ENCODE assay signal across 19 cellular contexts in the genomic region with DNA sequence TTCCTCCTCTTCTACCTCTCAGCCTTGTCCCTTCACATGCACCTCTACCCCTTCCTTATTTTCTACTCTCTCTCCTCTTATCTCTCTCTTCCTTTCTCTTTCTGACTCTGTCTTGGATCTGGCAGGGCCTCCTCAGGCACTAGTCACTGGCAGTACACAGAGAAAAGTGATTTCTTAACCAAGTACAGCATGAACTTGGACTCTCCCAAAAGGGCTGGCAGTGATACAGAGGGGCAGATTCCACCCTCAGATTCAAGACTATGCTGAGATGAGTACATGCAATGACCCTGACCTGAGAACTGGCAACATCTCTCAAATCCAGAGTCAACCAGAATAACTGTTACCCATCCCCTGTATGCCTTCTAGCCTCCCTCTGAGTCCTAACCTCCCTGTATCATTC. TPM values are rescaled to one million over a fixed set of nuclear protein-coding genes. Genes with fewer than 3 reads are reported as not detected.
DNase-seq lines count a peak whose midpoint lies in the region; ATAC-seq and TF ChIP-seq lines count a peak whose summit lies in the region.
"Had no signal": no experiment of that assay in that cellular context is flagged by ENCODE, and none has a peak within 500 bp of the region (broad histone marks: within the 10 kb centered on the region; RNA-seq: fewer than 3 reads in every experiment).

No MANE protein-coding gene starts in this region.

- no peak for TF ChIP-seq POLR2A in tibial nerve (IDR thresholded peaks at IDR 0.05)

- H3K9ac ChIP-seq in PC-3 (ENCODE audit: low read length) (no peak overlapping the region), mesenchymal stem cell (ENCODE audit: low read length) (peak overlapping the region; percentile 57)

- POLR2A ChIA-PET in PC-3 (lab: Charles Lee; ENCODE audit: unreplicated experiment), result no interaction called here

- BruUV-seq in PC-3 (replicated peaks; lab: Mats Ljungman, UMichigan), result no TSS peak

- intact Hi-C loops in PC-3 (cut with micrococcal nuclease), result no loop called here

- no peak for TF ChIP-seq CTCF in PC-3 (conservative IDR thresholded peaks at IDR 0.05; ENCODE audit: low read depth, low read length)
- TF ChIP-seq CTCF in fibroblast of the aortic adventitia (IDR thresholded peaks at IDR 0.05; ENCODE audit: insufficient read depth, low read length), result no peak
- TF ChIP-seq CTCF in tibial nerve (IDR thresholded peaks at IDR 0.05), result no peak

- peak in 1 of 2 donors; percentile 73 for TF ChIP-seq EP300 in tibial nerve (IDR thresholded peaks at IDR 0.05)

- H3K36me3 ChIP-seq in PC-3 (ENCODE audit: low read depth, low read length), result no peaks in the 10 kb centered on the region
- H3K36me3 ChIP-seq in mesenchymal stem cell (ENCODE audit: control insufficient read depth in 1 of 2, insufficient read depth in 2 of 2, low read depth in 1 of 2, low read length in 2 of 2), result peaks cover 0 to 16% of the 10 kb centered on the region in 2 experiments
- peaks cover 0 to 6% (median 0%) of the 10 kb centered on the region in 3 donors for H3K36me3 ChIP-seq in tibial nerve
- H3K36me3 ChIP-seq: lower lobe of right lung had no signal

- H3K4me3 ChIP-seq in PC-3 (ENCODE audit: low read length) (no peak overlapping the region), fibroblast of the aortic adventitia (ENCODE audit: low read depth, low read length) (no peak overlapping the region), mesenchymal stem cell (ENCODE audit: insufficient read depth in 1 of 2, low read depth in 1 of 2, low read length in 2 of 2) (no peak overlapping the region), tibial nerve (peak overlapping the region in 1 of 4 donors; percentile 1)
- H3K4me3 ChIP-seq: lower lobe of right lung had no signal

- no peak overlapping the region for H3K4ac ChIP-seq in mesenchymal stem cell (ENCODE audit: low read depth in 1 of 2, low read length in 2 of 2)

- H3K14ac ChIP-seq in mesenchymal stem cell (ENCODE audit: low read length in 2 of 2), result no peak overlapping the region

- H2BK120ac ChIP-seq in mesenchymal stem cell (ENCODE audit: low read depth, low read length), result no peak overlapping the region

- H4K20me1 ChIP-seq in PC-3 (ENCODE audit: low read length), result no peaks in the 10 kb centered on the region

- H2BK12ac ChIP-seq in mesenchymal stem cell (ENCODE audit: low read length in 2 of 2), result no peak overlapping the region

- no peak for DNase-seq in PC-3
- DNase-seq in fibroblast of the aortic adventitia (ENCODE audit: low read depth), result peak; percentile 75
- no peak for DNase-seq in mesenchymal stem cell
- DNase-seq in tibial nerve (ENCODE audit: low spot score in 2 of 2), result peak; percentile 31 to 77
- DNase-seq in activated naive CD4-positive, alpha-beta T cell treated with anti-CD3 and anti-CD28 coated beads, Interleukin-2, amount 50 U/mL, for 72 hours (ENCODE audit: low spot score in 2 of 2), result no peak
- DNase-seq in activated gamma-delta T cell (lab: John Stamatoyannopoulos, UW), result no peak
- DNase-seq in cortex of kidney (lab: John Stamatoyannopoulos, UW), result no peak
- DNase-seq in HUDEP-2 (lab: John Stamatoyannopoulos, UW; ENCODE audit: unreplicated experiment in 76 of 76), result no peak
- DNase-seq: activated gamma-delta T cell treated with Interleukin-2 at 50 U/mL for 16 hours; C1 segment of cervical spinal cord; DMS 273 treated with DMSO at 0.1 percent for 48 hours; lower lobe of right lung; naive thymus-derived CD8-positive, alpha-beta T cell; NCI-H1436 treated with DMSO at 0.1 percent for 48 hours; SHP77 treated with DMSO at 0.1 percent for 48 hours; stimulated activated CD4-positive, alpha-beta T cell treated with anti-CD3 and anti-CD28 coated beads, Interleukin-1b, Interleukin-23, amount 100 ng/mL, for 48 hours; T-helper 2 cell had no signal

- no peaks in the 10 kb centered on the region for H3K36me3 Mint-ChIP-seq in activated naive CD4-positive, alpha-beta T cell treated with anti-CD3 and anti-CD28 coated beads, Interleukin-2, amount 50 U/mL, for 72 hours
- H3K36me3 Mint-ChIP-seq: naive thymus-derived CD8-positive, alpha-beta T cell had no signal

- no peak overlapping the region for H4K91ac ChIP-seq in mesenchymal stem cell (ENCODE audit: low read length)

- H3F3A ChIP-seq in PC-3 (ENCODE audit: low read length, unreplicated experiment), result no peaks in the 10 kb centered on the region

- H3K9me2 ChIP-seq in PC-3 (replicated peaks; ENCODE audit: low read length), result no peaks in the 10 kb centered on the region

- no peak overlapping the region for H3K18ac ChIP-seq in mesenchymal stem cell (ENCODE audit: low read depth in 1 of 2, low read length in 2 of 2)

- H3K79me2 ChIP-seq in PC-3 (ENCODE audit: low read length), result no peaks in the 10 kb centered on the region

- H3K4me1 ChIP-seq in PC-3 (ENCODE audit: insufficient read depth, low read length), result peaks cover 36% of the 10 kb centered on the region
- peaks cover 4% of the 10 kb centered on the region for H3K4me1 ChIP-seq in mesenchymal stem cell (ENCODE audit: control insufficient read depth, insufficient read depth, low read depth, low read length)
- H3K4me1 ChIP-seq in tibial nerve, result peaks cover 0 to 14% (median 0%) of the 10 kb centered on the region in 4 donors

- ATAC-seq in PC-3, result peak; percentile 4; the same call in 1 of the 2 replicates
- ATAC-seq in activated naive CD4-positive, alpha-beta T cell treated with anti-CD3 and anti-CD28 coated beads, Interleukin-2, amount 50 U/mL, for 72 hours, result no peak
- ATAC-seq: activated CD4-positive, CD25-positive, alpha-beta regulatory T cell treated with anti-CD3 and anti-CD28 coated beads, Interleukin-2, amount 50 U/mL, for 24 hours; HCT116; naive thymus-derived CD8-positive, alpha-beta T cell had no signal

- no peaks in the 10 kb centered on the region for H3K79me1 ChIP-seq in mesenchymal stem cell (replicated peaks; ENCODE audit: low read length, poor library complexity, severe bottlenecking)

- H3K4me2 ChIP-seq in PC-3 (ENCODE audit: low read length) (0 out of 2 replicates have a peak overlapping the region, but pooled peaks have one; percentile 4), mesenchymal stem cell (ENCODE audit: low read length, poor library complexity, severe bottlenecking) (no peak overlapping the region)

- no peak overlapping the region for H2BK5ac ChIP-seq in mesenchymal stem cell (ENCODE audit: low read depth, low read length, poor library complexity, severe bottlenecking)

- no peak overlapping the region for H4K8ac ChIP-seq in mesenchymal stem cell (ENCODE audit: low read length)

- H2BK15ac ChIP-seq in mesenchymal stem cell (ENCODE audit: low read depth, poor library complexity, severe bottlenecking), result no peak overlapping the region

- no peak overlapping the region for H2AFZ ChIP-seq in PC-3 (ENCODE audit: low read length)
- H2AFZ ChIP-seq in mesenchymal stem cell (ENCODE audit: low read depth, low read length), result no peak overlapping the region

- CTCF ChIA-PET in PC-3 (lab: Charles Lee), result no interaction called here

- no peak overlapping the region for H3K23ac ChIP-seq in mesenchymal stem cell (ENCODE audit: low read length in 2 of 2)

- H3K9me3 ChIP-seq in PC-3 (ENCODE audit: low read length), result no peaks in the 10 kb centered on the region
- no peaks in the 10 kb centered on the region for H3K9me3 ChIP-seq in mesenchymal stem cell (ENCODE audit: control insufficient read depth, low read length)
- no peaks in the 10 kb centered on the region for H3K9me3 ChIP-seq in tibial nerve
- H3K9me3 ChIP-seq: lower lobe of right lung had no signal

- H3K9me3 Mint-ChIP-seq in activated naive CD4-positive, alpha-beta T cell treated with anti-CD3 and anti-CD28 coated beads, Interleukin-2, amount 50 U/mL, for 72 hours, result no peaks in the 10 kb centered on the region
- H3K9me3 Mint-ChIP-seq: naive thymus-derived CD8-positive, alpha-beta T cell had no signal

- no peak overlapping the region for H2AK5ac ChIP-seq in mesenchymal stem cell (ENCODE audit: low read length, severe bottlenecking)

- H3K27ac ChIP-seq in PC-3 (ENCODE audit: low read length) (no peak overlapping the region), mesenchymal stem cell (ENCODE audit: low read length, poor library complexity, severe bottlenecking) (no peak overlapping the region), tibial nerve (peak overlapping the region in 2 of 4 donors; percentile 72 to 79)
- H3K27ac ChIP-seq: lower lobe of right lung had no signal

- no peak overlapping the region for H3K27ac Mint-ChIP-seq in activated naive CD4-positive, alpha-beta T cell treated with anti-CD3 and anti-CD28 coated beads, Interleukin-2, amount 50 U/mL, for 72 hours

- H3K27me3 ChIP-seq in PC-3 (ENCODE audit: low read length) (no peaks in the 10 kb centered on the region), mesenchymal stem cell (ENCODE audit: control insufficient read depth in 1 of 2, insufficient read depth in 1 of 2, low read length in 2 of 2) (no peaks in the 10 kb centered on the region), tibial nerve (no peaks in the 10 kb centered on the region)

RNA-seq across cellular contexts. Expression of a gene that starts 4.3 kb away (rescaled TPM):
- total RNA-seq in PC-3 (2014; rRNA removed) (54.9 and 57.2 TPM in 2 replicates), fibroblast of the aortic adventitia (ENCODE audit: low replicate concordance) (23.6 and 84.0 TPM in 2 replicates), tibial nerve (100 to 1,000 TPM in 3 of 4 donors, 10 to 100 TPM in 1; 87.3 to 221 (median 135) TPM)
- 1.1 TPM for polyA plus RNA-seq in mesenchymal stem cell (2013, experiment 1 of 2)
- polyA plus RNA-seq in mesenchymal stem cell (2013, experiment 2 of 2), result 0.99 TPM
- under 1 TPM; 0.05 to 0.49 TPM for total RNA-seq in activated naive CD4-positive, alpha-beta T cell treated with anti-CD3 and anti-CD28 coated beads, Interleukin-2, amount 50 U/mL, for 72 hours
- total RNA-seq: naive thymus-derived CD8-positive, alpha-beta T cell had no signal
- polyA plus RNA-seq: naive thymus-derived CD8-positive, alpha-beta T cell had no signal

Comparison
In these comparisons a context has a peak if more than half of its experiments do, and no peak if none do; other contexts are left out.
1. DNase-seq: peak in fibroblast of the aortic adventitia (single experiment) and tibial nerve (2 of 2); none in PC-3 (single experiment), mesenchymal stem cell (single experiment), activated naive CD4-positive, alpha-beta T cell treated with anti-CD3 and anti-CD28 coated beads, Interleukin-2, amount 50 U/mL, for 72 hours (0 of 2), activated gamma-delta T cell (single experiment), cortex of kidney (single experiment) and HUDEP-2 (0 of 76).
2. RNA of a gene that starts 4.3 kb away (total RNA-seq): 87.3 to 221 TPM in tibial nerve, 54.9 to 57.2 TPM in PC-3 and 23.6 to 84.0 TPM in fibroblast of the aortic adventitia; 0.05 to 0.49 TPM in activated naive CD4-positive, alpha-beta T cell treated with anti-CD3 and anti-CD28 coated beads, Interleukin-2, amount 50 U/mL, for 72 hours; every median in the first group is over 10 times any median in the second.